ENCODE assay signal across 8 cellular contexts in genomic region chr22:17368727-17369552, GRCh38. TPM values are rescaled to one million over a fixed set of nuclear protein-coding genes. Genes with fewer than 3 reads are reported as not detected.
A peak's percentile ranks its signal among the peaks of the same experiment; 100 is the strongest.
DNase-seq lines count a peak whose midpoint lies in the region; ATAC-seq and TF ChIP-seq lines count a peak whose summit lies in the region.

TSS of gene CECR2 (plus strand) at chr22:17369460. CDS start at chr22:17369784, 324 bp downstream.

- TF ChIP-seq EP300 in gastroesophageal sphincter (IDR thresholded peaks at IDR 0.05) = no peak
- peak; percentile 29 for TF ChIP-seq EP300 in neural cell (conservative IDR thresholded peaks at IDR 0.05; ENCODE audit: poor library complexity, severe bottlenecking)

- intact Hi-C loops in activated B cell treated with CpG ODN at 0.5 μM for 24 hours (cut with micrococcal nuclease) = loop anchor here (5.0 kb wide), 3 partner anchors 112 to 292 kb away; no protein-coding TSS in a partner anchor

- TF ChIP-seq CTCF in NB4 (IDR thresholded peaks at IDR 0.05; ENCODE audit: low read depth, low read length) (no peak), activated B cell treated with CpG ODN at 0.5 μM for 24 hours (IDR thresholded peaks at IDR 0.05) (no peak), gastroesophageal sphincter (IDR thresholded peaks at IDR 0.05) (no peak), neural cell (IDR thresholded peaks at IDR 0.05; ENCODE audit: poor library complexity, severe bottlenecking) (no peak)

- POLR2A ChIA-PET in activated B cell treated with CpG ODN at 0.5 μM for 24 hours (lab: Charles Lee) = interaction anchor here (0.6 to 1.2 kb wide), 6 partner anchors 35 to 150 kb away, joined by 3 to 6 read pairs (median 4); partner anchors contain the start of gene ADA2

- H2AFZ ChIP-seq in neural cell (ENCODE audit: low read depth, low read length) = peak within 1 kb of the TSS; percentile 12

- peak within 1 kb of the TSS; percentile 80 for H3K4me3 Mint-ChIP-seq in activated B cell treated with CpG ODN at 0.5 μM for 24 hours

- DNase-seq in DMS153 treated with DMSO at 0.1 percent for 48 hours (lab: John Stamatoyannopoulos, UW; ENCODE audit: unreplicated experiment) (peak; percentile 47), NB4 (ENCODE audit: low read depth) (peak; percentile 58), activated B cell treated with CpG ODN at 0.5 μM for 24 hours (peak; percentile 49)

- peak; percentile 46 for TF ChIP-seq RAD21 in neural cell (conservative IDR thresholded peaks at IDR 0.05)

- WGBS in gastroesophageal sphincter (ENCODE audit: low coverage in 1 of 2), 2 donors = 0 to 2% methylated on average over 6 to 10 of the region's 69 CpGs

- H3K79me2 ChIP-seq in neural cell (replicated peaks; ENCODE audit: insufficient read depth, low read length) = peaks cover 38% of the 10 kb centered on the region

- H3F3A ChIP-seq in neural cell (ENCODE audit: insufficient read depth, low read length, poor library complexity, severe bottlenecking) = no peaks in the 10 kb centered on the region

- TF ChIP-seq POLR2A in NB4 (IDR thresholded peaks at IDR 0.05; ENCODE audit: extremely low read depth, insufficient read length) (no peak), gastroesophageal sphincter (IDR thresholded peaks at IDR 0.05) (no peak)

- no peaks in the 10 kb centered on the region for H3K9me3 Mint-ChIP-seq in activated B cell treated with CpG ODN at 0.5 μM for 24 hours

- H3K27me3 ChIP-seq in gastroesophageal sphincter = peaks cover 80% of the 10 kb centered on the region
- H3K27me3 ChIP-seq in neural cell (ENCODE audit: insufficient read depth, low read depth, low read length) = no peaks in the 10 kb centered on the region

- H3K9ac ChIP-seq in neural cell (ENCODE audit: low read length) = peak within 1 kb of the TSS; percentile 63

- CTCF ChIA-PET in activated B cell treated with CpG ODN at 0.5 μM for 24 hours (lab: Charles Lee) = interaction anchor here (0.9 to 3.4 kb wide), 3 partner anchors 112 to 197 kb away, joined by 3 to 15 read pairs (median 3); partner anchors contain the start of gene ADA2

- peak within 1 kb of the TSS; percentile 37 for H3K4me2 ChIP-seq in neural cell (ENCODE audit: low read length)

- H3K4me1 ChIP-seq in gastroesophageal sphincter = peaks cover 0 to 47% (median 13%) of the 10 kb centered on the region in 3 donors

- peaks cover 27% of the 10 kb centered on the region for H3K4me1 Mint-ChIP-seq in activated B cell treated with CpG ODN at 0.5 μM for 24 hours

- H3K36me3 Mint-ChIP-seq in activated B cell treated with CpG ODN at 0.5 μM for 24 hours (ENCODE audit: low read depth) = no peaks in the 10 kb centered on the region

- peak; percentile 56 for ATAC-seq in activated B cell treated with CpG ODN at 0.5 μM for 24 hours (ENCODE audit: low read depth)
- peak; percentile 70 for ATAC-seq in gastroesophageal sphincter
- no peak for ATAC-seq in GM18870 (IDR thresholded peaks at IDR 0.05; ENCODE audit: unreplicated experiment)
- ATAC-seq in HG02885 (IDR thresholded peaks at IDR 0.05; ENCODE audit: poor library complexity, unreplicated experiment) = no peak
- no peak for ATAC-seq in GM21619 (IDR thresholded peaks at IDR 0.05; ENCODE audit: unreplicated experiment)

- no peaks in the 10 kb centered on the region for H3K9me3 ChIP-seq in gastroesophageal sphincter
- H3K9me3 ChIP-seq in neural cell (ENCODE audit: low read length) = no peaks in the 10 kb centered on the region

- peaks cover 39% of the 10 kb centered on the region for H3K27me3 Mint-ChIP-seq in activated B cell treated with CpG ODN at 0.5 μM for 24 hours

- H3K27ac Mint-ChIP-seq in activated B cell treated with CpG ODN at 0.5 μM for 24 hours = peak within 1 kb of the TSS; percentile 10

- H3K4me3 ChIP-seq in NB4 (ENCODE audit: low read depth, low read length) (peak within 1 kb of the TSS; percentile 42), gastroesophageal sphincter (peak within 1 kb of the TSS; percentile 28 to 63), neural cell (ENCODE audit: low read length) (peak within 1 kb of the TSS; percentile 90)

- peak within 1 kb of the TSS in 3 of 4 donors; percentile 83 to 85 (median 84) for H3K27ac ChIP-seq in gastroesophageal sphincter
- peak within 1 kb of the TSS; percentile 35 for H3K27ac ChIP-seq in neural cell (ENCODE audit: low read length)

- no peaks in the 10 kb centered on the region for H3K36me3 ChIP-seq in gastroesophageal sphincter
- no peaks in the 10 kb centered on the region for H3K36me3 ChIP-seq in neural cell (ENCODE audit: insufficient read depth, low read length)

- H4K20me1 ChIP-seq in neural cell (ENCODE audit: insufficient read depth) = no peaks in the 10 kb centered on the region

- H3K9me2 ChIP-seq in neural cell (ENCODE audit: insufficient read depth, low read length) = no peaks in the 10 kb centered on the region

TF ChIP-seq in neural cell, 6 proteins besides CTCF, POLR2A, EP300 and RAD21:
- TF ChIP-seq REST (IDR thresholded peaks at IDR 0.05; ENCODE audit: borderline replicate concordance) = no peak
- peak; percentile 38 for TF ChIP-seq POLR2AphosphoS5 (IDR thresholded peaks at IDR 0.05)
- TF ChIP-seq SMC3 (conservative IDR thresholded peaks at IDR 0.05; ENCODE audit: poor library complexity) = peak; percentile 51
- peak; percentile 92 for TF ChIP-seq MXI1 (conservative IDR thresholded peaks at IDR 0.05; ENCODE audit: poor library complexity, severe bottlenecking)

RNA-seq across cellular contexts. Expression of gene CECR2, which starts in this region (rescaled TPM):
- total RNA-seq in activated B cell treated with CpG ODN at 0.5 μM for 24 hours (1.6 and 2.5 TPM in 2 replicates), gastroesophageal sphincter (1 to 10 TPM in 3 of 4 donors, under 1 TPM in 1; 0.72 to 1.7 (median 1.2) TPM)
- polyA plus RNA-seq in neural cell = 2.1 TPM in 2 replicates
- polyA minus RNA-seq in neural cell = 6.1 and 7.6 TPM in 2 replicates

Comparison
In these comparisons a context has a peak if more than half of its experiments do, and no peak if none do; other contexts are left out.
1. ATAC-seq: peak in activated B cell treated with CpG ODN at 0.5 μM for 24 hours (single experiment) and gastroesophageal sphincter (single experiment); none in GM18870 (single experiment), HG02885 (single experiment) and GM21619 (single experiment).
2. Peak in every context shown above with its lines, with median percentiles within 50 percentile points of each other: DNase-seq and H3K4me3 ChIP-seq.